ENCODE assay signal across 18 cellular contexts in genomic region chr2:241948299-241948897, GRCh38.
"Had no signal": no experiment of that assay in that cellular context is flagged by ENCODE, and none has a peak within 500 bp of the region (broad histone marks: within the 10 kb centered on the region; RNA-seq: fewer than 3 reads in every experiment).

No MANE protein-coding gene starts in this region.

- H3K36me3 ChIP-seq: colonic mucosa, heart left ventricle, sigmoid colon, stomach had no signal

- FAIRE-seq: frontal cortex, kidney had no signal

- H3K9me3 ChIP-seq: colonic mucosa, heart left ventricle, sigmoid colon, stomach had no signal

- H3K9ac ChIP-seq: parathyroid adenoma had no signal

- ATAC-seq: heart left ventricle; left lobe of liver; stimulated activated effector memory CD8-positive, alpha-beta T cell treated with anti-CD3 and anti-CD28 coated beads, Interleukin-12 subunit alpha, Interleukin-12 subunit beta, amount 100 ng/mL, for 72 hours had no signal

- H3K27me3 Mint-ChIP-seq: activated naive CD8-positive, alpha-beta T cell; central memory CD8-positive, alpha-beta T cell had no signal

- H3K4me3 ChIP-seq: colonic mucosa, heart left ventricle, sigmoid colon, stomach had no signal

- H3K4me3 Mint-ChIP-seq: activated naive CD8-positive, alpha-beta T cell; brain; central memory CD8-positive, alpha-beta T cell; stimulated activated effector memory CD8-positive, alpha-beta T cell treated with anti-CD3 and anti-CD28 coated beads, Interleukin-12 subunit alpha, Interleukin-12 subunit beta, amount 100 ng/mL, for 72 hours; type B pancreatic cell had no signal

- H3K27me3 ChIP-seq: colonic mucosa had no signal

- DNase-seq: activated CD4-positive, alpha-beta T cell treated with anti-CD3 and anti-CD28 coated beads for 1 hour; colonic mucosa; erythroblast; heart left ventricle; kidney; stimulated activated CD4-positive, alpha-beta T cell treated with anti-CD3 and anti-CD28 coated beads, Interleukin-4, amount 100 ng/mL, for 24 hours; stomach; T-helper 1 cell; T1000 had no signal

- H3K27ac ChIP-seq: colonic mucosa, heart left ventricle, parathyroid adenoma, sigmoid colon, stomach had no signal

- H2AFZ ChIP-seq: parathyroid adenoma had no signal

- H3K9me3 Mint-ChIP-seq: central memory CD8-positive, alpha-beta T cell; stimulated activated effector memory CD8-positive, alpha-beta T cell treated with anti-CD3 and anti-CD28 coated beads, Interleukin-12 subunit alpha, Interleukin-12 subunit beta, amount 100 ng/mL, for 72 hours; type B pancreatic cell had no signal

- H3K36me3 Mint-ChIP-seq: activated naive CD8-positive, alpha-beta T cell; brain; stimulated activated effector memory CD8-positive, alpha-beta T cell treated with anti-CD3 and anti-CD28 coated beads, Interleukin-12 subunit alpha, Interleukin-12 subunit beta, amount 100 ng/mL, for 72 hours; type B pancreatic cell had no signal

- H3K27ac Mint-ChIP-seq: activated naive CD8-positive, alpha-beta T cell; brain; stimulated activated effector memory CD8-positive, alpha-beta T cell treated with anti-CD3 and anti-CD28 coated beads, Interleukin-12 subunit alpha, Interleukin-12 subunit beta, amount 100 ng/mL, for 72 hours; type B pancreatic cell had no signal
